1 cellular context compared by ENCODE assay signal in the genomic region with DNA sequence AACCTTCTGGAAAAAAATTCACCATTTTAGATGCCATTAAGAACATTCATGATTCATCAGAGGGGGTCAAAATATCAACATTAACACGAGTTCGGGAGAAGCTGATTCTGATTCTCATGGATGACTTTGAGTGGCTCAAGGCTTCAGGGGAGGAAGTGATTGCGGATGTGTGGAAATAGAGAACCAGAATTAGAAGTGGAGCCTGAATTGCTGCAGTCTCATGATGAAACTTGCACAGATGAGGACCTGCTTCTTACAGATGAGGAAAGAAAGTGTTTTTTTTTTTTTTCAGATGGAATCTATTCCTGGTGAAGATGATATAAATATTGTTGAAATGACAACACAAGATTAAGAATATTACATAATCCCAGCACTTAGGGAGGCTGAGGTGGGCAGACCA.
TF ChIP-seq lines count a peak whose summit lies in the region.

No MANE protein-coding gene starts in this region.

TF ChIP-seq in K562, 482 proteins besides CTCF, POLR2A, EP300 and RAD21:
- TF ChIP-seq PML (IDR thresholded peaks at IDR 0.05; ENCODE audit: low read length), result no peak
- TF ChIP-seq FOXP1 (CRISPR knock-in tag; IDR thresholded peaks at IDR 0.05), result no peak
- no peak for TF ChIP-seq LARP7 (IDR thresholded peaks at IDR 0.05)
- TF ChIP-seq SPI1 (IDR thresholded peaks at IDR 0.05; ENCODE audit: borderline replicate concordance, low read depth, low read length), result peak; percentile 25; the same call in 1 of the 2 replicates
- TF ChIP-seq CC2D1A (IDR thresholded peaks at IDR 0.05), result no peak
TF ChIP-seq in K562: peak in this region for 1.
